Comparison of ENCODE assay signal across 23 cellular contexts in genomic region chr19:9313756-9314155, GRCh38.
"Had no signal": no experiment of that assay in that cellular context is flagged by ENCODE, and none has a peak within 500 bp of the region (broad histone marks: within the 10 kb centered on the region; RNA-seq: fewer than 3 reads in every experiment).

No MANE protein-coding gene starts in this region.

- DNase-seq: colonic mucosa; cortex of kidney; dermis blood vessel endothelial cell; dorsolateral prefrontal cortex; effector CD4-positive, alpha-beta T cell; effector CD8-positive, alpha-beta T cell; effector memory CD4-positive, alpha-beta T cell; effector memory CD8-positive, alpha-beta T cell; endodermal cell; erythroblast; esophagus squamous epithelium; foreskin fibroblast; foreskin keratinocyte; foreskin melanocyte; gastrocnemius medialis; glutamatergic neuron; head of caudate nucleus; heart left ventricle; heart right ventricle had no signal

- H3K9me3 ChIP-seq: gastrocnemius medialis, gastroesophageal sphincter, heart left ventricle had no signal

- H3K36me3 ChIP-seq: colonic mucosa, esophagus muscularis mucosa, esophagus squamous epithelium, gastrocnemius medialis, gastroesophageal sphincter, heart left ventricle, heart right ventricle had no signal

- H3K4me1 ChIP-seq: colonic mucosa had no signal

- H3K27me3 ChIP-seq: colonic mucosa, dorsolateral prefrontal cortex, esophagus squamous epithelium, foreskin keratinocyte, gastrocnemius medialis, gastroesophageal sphincter, heart left ventricle, heart right ventricle had no signal

- H3K4me3 ChIP-seq: colonic mucosa, coronary artery, dorsolateral prefrontal cortex, esophagus muscularis mucosa, esophagus squamous epithelium, gastrocnemius medialis, gastroesophageal sphincter, heart left ventricle, heart right ventricle had no signal

- H3K27ac ChIP-seq: colonic mucosa, coronary artery, dorsolateral prefrontal cortex, epithelial cell of prostate, esophagus muscularis mucosa, foreskin keratinocyte, gastrocnemius medialis, gastroesophageal sphincter, heart left ventricle, heart right ventricle had no signal
